In genomic region chr2:233972941-233973575, GRCh38 we compare ENCODE assay signal across 1 cellular context.
TF ChIP-seq lines count a peak whose summit lies in the region.

No MANE protein-coding gene starts in this region.

TF ChIP-seq in GM23338, 12 proteins besides CTCF, POLR2A, EP300 and RAD21:
- TF ChIP-seq ZNF462 (CRISPR knock-in tag; IDR thresholded peaks at IDR 0.05) (no peak), REST (IDR thresholded peaks at IDR 0.05; ENCODE audit: unreplicated experiment) (no peak), JUNB (IDR thresholded peaks at IDR 0.05; ENCODE audit: unreplicated experiment) (no peak), EZH2 (IDR thresholded peaks at IDR 0.05; ENCODE audit: low read depth, unreplicated experiment) (no peak), ETS1 (IDR thresholded peaks at IDR 0.05) (no peak), ZNF331 (CRISPR knock-in tag; IDR thresholded peaks at IDR 0.05; ENCODE audit: low read depth) (no peak), ZNF114 (CRISPR knock-in tag; IDR thresholded peaks at IDR 0.05) (no peak), EZH2phosphoT487 (IDR thresholded peaks at IDR 0.05; ENCODE audit: unreplicated experiment) (no peak), NANOG (IDR thresholded peaks at IDR 0.05; ENCODE audit: borderline replicate concordance) (no peak), STAT1 (IDR thresholded peaks at IDR 0.05; ENCODE audit: unreplicated experiment) (no peak)
TF ChIP-seq in GM23338: peak in this region for 0.
